ENCODE assay signal across 8 cellular contexts in the genomic region with DNA sequence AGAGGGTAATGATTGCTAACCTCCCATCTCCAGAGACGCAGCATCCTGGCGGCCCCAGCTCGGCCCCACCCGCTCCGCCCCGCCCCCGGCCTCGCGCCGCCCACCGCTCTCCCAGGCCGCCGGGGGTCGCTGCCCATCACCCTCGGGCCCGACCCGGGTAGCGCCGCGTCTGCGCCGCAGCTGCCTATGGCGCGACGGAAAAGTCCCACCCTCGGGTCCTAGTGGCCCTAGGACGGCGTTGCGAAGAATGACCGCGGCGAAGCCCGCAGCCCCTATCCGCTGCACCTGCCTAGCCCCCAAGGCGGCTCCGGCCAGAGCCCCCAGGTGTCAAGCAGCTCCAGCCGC. TPM values are rescaled to one million over a fixed set of nuclear protein-coding genes. Genes with fewer than 3 reads are reported as not detected.
A peak's percentile ranks its signal among the peaks of the same experiment; 100 is the strongest.
DNase-seq lines count a peak whose midpoint lies in the region; ATAC-seq and TF ChIP-seq lines count a peak whose summit lies in the region.

No MANE protein-coding gene starts in this region.

- H3K27ac ChIP-seq in mesendoderm (ENCODE audit: low read depth, low read length) = peak overlapping the region; percentile 99

- WGBS in mesendoderm (ENCODE audit: extremely low coverage, insufficient coverage, low lambda C conversion rate) = no CpG with 5 or more reads among the region's 37 CpGs

- H4K5ac ChIP-seq in mesendoderm (ENCODE audit: low read length) = no peak overlapping the region

- TF ChIP-seq CTCF in AG04449 (IDR thresholded peaks at IDR 0.05; ENCODE audit: insufficient read depth, low read length, missing control alignments) = peak; percentile 20

- no peaks in the 10 kb centered on the region for H3K4me1 ChIP-seq in mesendoderm (ENCODE audit: control insufficient read depth, low read depth, low read length)

- no peaks in the 10 kb centered on the region for H3K27me3 ChIP-seq in mesendoderm (ENCODE audit: insufficient read depth, low read length, poor library complexity)

- H3K4me3 ChIP-seq in AG04449 (ENCODE audit: low read depth, low read length) = peak overlapping the region; percentile 99
- peak overlapping the region; percentile 88 for H3K4me3 ChIP-seq in mesendoderm (ENCODE audit: low read length)

- no peaks in the 10 kb centered on the region for H3K9me3 Mint-ChIP-seq in activated CD4-positive, alpha-beta memory T cell treated with anti-CD3 and anti-CD28 coated beads for 36 hours

- intact Hi-C loops in activated CD4-positive, alpha-beta memory T cell treated with anti-CD3 and anti-CD28 coated beads for 36 hours (cut with micrococcal nuclease) = loop anchor here (1.0 to 2.0 kb wide), 2 partner anchors 17 to 67 kb away; a partner anchor contains a TSS

- no peak overlapping the region for H3K23ac ChIP-seq in mesendoderm (ENCODE audit: low read length)

- peak overlapping the region; percentile 98 for H3K4me2 ChIP-seq in mesendoderm (ENCODE audit: low read length)

- H3K36me3 ChIP-seq in mesendoderm (ENCODE audit: control insufficient read depth, insufficient read depth, low read length) = peaks cover 9% of the 10 kb centered on the region

- H3K4me3 Mint-ChIP-seq in activated CD4-positive, alpha-beta memory T cell treated with anti-CD3 and anti-CD28 coated beads for 36 hours = peak overlapping the region; percentile 88

- H2BK120ac ChIP-seq in mesendoderm (ENCODE audit: low read depth, low read length) = no peak overlapping the region

- peak overlapping the region; percentile 95 for H3K27ac Mint-ChIP-seq in activated CD4-positive, alpha-beta memory T cell treated with anti-CD3 and anti-CD28 coated beads for 36 hours

- DNase-seq in AG04449 (ENCODE audit: low read depth, low spot score) (no peak), NCI-H2196 (lab: John Stamatoyannopoulos, UW; ENCODE audit: unreplicated experiment) (peak; percentile 52), mesendoderm (peak; percentile 86)
- DNase-seq in activated CD4-positive, alpha-beta memory T cell treated with anti-CD3 and anti-CD28 coated beads for 36 hours = peak; percentile 75
- peak; percentile 63 for DNase-seq in effector CD8-positive, alpha-beta T cell (lab: John Stamatoyannopoulos, UW)
- peak; percentile 15 to 50 for DNase-seq in stimulated activated CD8-positive, alpha-beta memory T cell treated with anti-CD3 and anti-CD28 coated beads, Interleukin-4, amount 100 ng/mL, for 4 hours (ENCODE audit: low read depth in 2 of 2, low spot score in 1 of 2)

- H2BK5ac ChIP-seq in mesendoderm (ENCODE audit: low read length) = peak overlapping the region; percentile 85

- POLR2A ChIA-PET in AG04449 (lab: Yijun Ruan, JAX) = interaction anchor here (0.9 to 1.3 kb wide), 5 partner anchors 12 to 67 kb away, joined by 3 to 9 read pairs (median 3); a partner anchor contains a TSS
- POLR2A ChIA-PET in activated CD4-positive, alpha-beta memory T cell treated with anti-CD3 and anti-CD28 coated beads for 36 hours (lab: Charles Lee) = interaction anchor here (0.6 to 4.2 kb wide), 7 partner anchors 11 to 391 kb away, joined by 3 to 28 read pairs (median 13); a partner anchor contains a TSS

- CTCF ChIA-PET in AG04449 (lab: Yijun Ruan, JAX) = interaction anchor here (0.8 to 5.6 kb wide), 11 partner anchors 9 to 210 kb away, joined by 3 to 40 read pairs (median 4); no protein-coding TSS in a partner anchor
- CTCF ChIA-PET in activated CD4-positive, alpha-beta memory T cell treated with anti-CD3 and anti-CD28 coated beads for 36 hours (lab: Charles Lee) = interaction anchor here (0.6 to 3.2 kb wide), 8 partner anchors 12 to 209 kb away, joined by 3 to 32 read pairs (median 7); a partner anchor contains a TSS

- H3K18ac ChIP-seq in mesendoderm (ENCODE audit: low read length) = peak overlapping the region; percentile 95

- H3K36me3 Mint-ChIP-seq in activated CD4-positive, alpha-beta memory T cell treated with anti-CD3 and anti-CD28 coated beads for 36 hours = peaks cover 46% of the 10 kb centered on the region

- H3K79me2 ChIP-seq in mesendoderm (ENCODE audit: control insufficient read depth, insufficient read depth, low read length) = peaks cover 53% of the 10 kb centered on the region

- no peaks in the 10 kb centered on the region for H3K27me3 Mint-ChIP-seq in activated CD4-positive, alpha-beta memory T cell treated with anti-CD3 and anti-CD28 coated beads for 36 hours

- H3K56ac ChIP-seq in mesendoderm (ENCODE audit: low read length) = peak overlapping the region; percentile 97

- ATAC-seq in GM18508 (IDR thresholded peaks at IDR 0.05; ENCODE audit: insufficient read depth, unreplicated experiment) (peak; percentile 15), HG02973 (IDR thresholded peaks at IDR 0.05; ENCODE audit: unreplicated experiment) (peak; percentile 43)

- H2BK15ac ChIP-seq in mesendoderm (replicated peaks; ENCODE audit: low read depth) = no peak overlapping the region

- H3K9ac ChIP-seq in mesendoderm (ENCODE audit: low read length) = peak overlapping the region; percentile 96

- H4K8ac ChIP-seq in mesendoderm (ENCODE audit: low read depth, low read length) = no peak overlapping the region

- H3K4ac ChIP-seq in mesendoderm (ENCODE audit: low read depth, low read length) = peak overlapping the region; percentile 95

- H3K4me1 Mint-ChIP-seq in activated CD4-positive, alpha-beta memory T cell treated with anti-CD3 and anti-CD28 coated beads for 36 hours (ENCODE audit: low read depth) = peaks cover 67% of the 10 kb centered on the region

- H2AK5ac ChIP-seq in mesendoderm (ENCODE audit: low read length) = no peak overlapping the region

- peaks cover 16% of the 10 kb centered on the region for H3K79me1 ChIP-seq in mesendoderm (ENCODE audit: low read length)

RNA-seq across cellular contexts. Expression of a gene that starts 0.5 kb away (rescaled TPM):
- total RNA-seq in activated CD4-positive, alpha-beta memory T cell treated with anti-CD3 and anti-CD28 coated beads for 36 hours = 100 to 1,000 TPM in 1 of 2 experiments, 10 to 100 TPM in 1; 90.9 to 100 TPM
- 123 TPM for polyA plus RNA-seq in mesendoderm (2013, experiment 1 of 2)
- 125 TPM for polyA plus RNA-seq in mesendoderm (2013, experiment 2 of 2)

RNA-seq across cellular contexts. Expression of a gene that starts 0.6 kb away (rescaled TPM):
- total RNA-seq in activated CD4-positive, alpha-beta memory T cell treated with anti-CD3 and anti-CD28 coated beads for 36 hours = 10 to 100 TPM; 31.4 to 35.4 TPM
- 22.2 TPM for polyA plus RNA-seq in mesendoderm (2013, experiment 1 of 2)
- polyA plus RNA-seq in mesendoderm (2013, experiment 2 of 2) = 25.3 TPM

RNA-seq across cellular contexts. Expression of a gene that starts 36.9 kb away (rescaled TPM):
- 1 to 10 TPM; 9.2 to 10.0 TPM for total RNA-seq in activated CD4-positive, alpha-beta memory T cell treated with anti-CD3 and anti-CD28 coated beads for 36 hours
- polyA plus RNA-seq in mesendoderm (2013, experiment 1 of 2) = 41.8 TPM
- 41.4 TPM for polyA plus RNA-seq in mesendoderm (2013, experiment 2 of 2)
